In the genomic region with DNA sequence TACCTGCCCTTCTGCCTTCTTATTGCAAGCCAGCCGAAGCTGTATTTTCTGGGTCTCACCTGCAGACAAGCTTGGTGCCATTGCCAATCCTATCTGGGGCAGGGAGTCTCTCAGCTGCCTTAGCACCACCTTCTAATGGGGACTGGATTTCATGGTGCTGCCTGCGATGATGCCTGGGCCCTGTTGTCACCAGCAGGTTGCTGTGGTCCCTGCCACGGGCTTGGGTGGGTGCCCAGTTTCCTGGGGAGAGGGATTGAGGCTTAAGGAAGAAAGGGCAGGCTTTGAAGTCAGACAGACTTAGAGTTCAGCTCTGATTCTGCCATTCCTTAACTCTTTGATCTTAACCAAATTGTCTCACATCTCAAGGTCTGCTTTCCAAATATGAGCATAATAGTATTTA, we compare ENCODE assay signal across 23 cellular contexts.
"Had no signal": no experiment of that assay in that cellular context is flagged by ENCODE, and none has a peak within 500 bp of the region (broad histone marks: within the 10 kb centered on the region; RNA-seq: fewer than 3 reads in every experiment).

No MANE protein-coding gene starts in this region.

- H3K27ac ChIP-seq: ascending aorta, brain microvascular endothelial cell, coronary artery, dorsolateral prefrontal cortex had no signal

- DNase-seq: activated CD4-positive, alpha-beta memory T cell treated with anti-CD3 and anti-CD28 coated beads for 36 hours; activated CD4-positive, alpha-beta T cell treated with anti-CD3 and anti-CD28 coated beads for 36 hours; activated CD4-positive, alpha-beta T cell treated with anti-CD3 and anti-CD28 coated beads, Interleukin-2, amount 10 ng/mL, durations not matched to agents 24 days and 14 days; activated CD4-positive, CD25-positive, alpha-beta regulatory T cell; activated CD4-positive, CD25-positive, alpha-beta regulatory T cell treated with anti-CD3 and anti-CD28 coated beads, Interleukin-2, amount 50 U/mL, for 72 hours; activated CD8-positive, alpha-beta memory T cell treated with anti-CD3 and anti-CD28 coated beads for 24 hours; activated gamma-delta T cell; activated naive CD4-positive, alpha-beta T cell; activated naive CD4-positive, alpha-beta T cell treated with anti-CD3 and anti-CD28 coated beads, Interleukin-2, amount 10 ng/mL, durations not matched to agents 7 days and 5 days; activated naive CD8-positive, alpha-beta T cell treated with anti-CD3 and anti-CD28 coated beads, Interleukin-2, amount 10 ng/mL, durations not matched to agents 7 days and 5 days; activated T-cell treated with anti-CD3 and anti-CD28 coated beads, Interleukin-2, amount 50 U/mL, for 4 hours; brain microvascular endothelial cell; dorsolateral prefrontal cortex; effector memory CD4-positive, alpha-beta T cell; endodermal cell; foreskin fibroblast; head of caudate nucleus; T-helper 2 cell had no signal

- H3K36me3 ChIP-seq: ascending aorta, brain microvascular endothelial cell had no signal

- ATAC-seq: activated CD4-positive, alpha-beta T cell treated with anti-CD3 and anti-CD28 coated beads for 36 hours; activated T-cell treated with anti-CD3 and anti-CD28 coated beads, Interleukin-2, amount 50 U/mL, for 4 hours; esophagus mucosa had no signal

- H3K4me1 ChIP-seq: ascending aorta had no signal

- H3K4me3 ChIP-seq: ascending aorta, coronary artery, dorsolateral prefrontal cortex had no signal

- H3K9me3 ChIP-seq: ascending aorta had no signal

- H3K27me3 ChIP-seq: ascending aorta, brain microvascular endothelial cell, dorsolateral prefrontal cortex had no signal

- FAIRE-seq: bronchial epithelial cell, frontal cortex had no signal
